In genomic region chr10:133292919-133293809, GRCh38 we compare ENCODE assay signal across 11 cellular contexts. TPM values are rescaled to one million over a fixed set of nuclear protein-coding genes. Genes with fewer than 3 reads are reported as not detected.
DNase-seq lines count a peak whose midpoint lies in the region; ATAC-seq and TF ChIP-seq lines count a peak whose summit lies in the region.
"Had no signal": no experiment of that assay in that cellular context is flagged by ENCODE, and none has a peak within 500 bp of the region (broad histone marks: within the 10 kb centered on the region; RNA-seq: fewer than 3 reads in every experiment).

No MANE protein-coding gene starts in this region.

- H3K36me3 ChIP-seq in MM.1S (replicated peaks; ENCODE audit: insufficient read depth, low read length): no peaks in the 10 kb centered on the region
- H3K36me3 ChIP-seq in A673 (ENCODE audit: insufficient read depth, low read length, poor library complexity, severe bottlenecking): peaks cover 56% of the 10 kb centered on the region

- H3K27ac ChIP-seq in MM.1S (ENCODE audit: low read length) (no peak overlapping the region), A673 (ENCODE audit: low read depth, low read length, poor library complexity, severe bottlenecking) (no peak overlapping the region)

- BruUV-seq in A673 (replicated peaks; lab: Mats Ljungman, UMichigan): no TSS peak

- H3K4me3 ChIP-seq in MM.1S (ENCODE audit: low read length) (no peak overlapping the region), A673 (ENCODE audit: low read depth, low read length, poor library complexity, severe bottlenecking) (no peak overlapping the region)

- ATAC-seq in activated T-helper 17 cell treated with anti-CD3 and anti-CD28 coated beads, Interleukin-2, amount 50 U/mL, for 72 hours (replicated peaks): peak; percentile 95

- no peaks in the 10 kb centered on the region for H3K9me2 ChIP-seq in MM.1S (replicated peaks; ENCODE audit: insufficient read depth, low read length)

- H3K27ac Mint-ChIP-seq in HFFc6: peak overlapping the region; percentile 83
- H3K27ac Mint-ChIP-seq in activated T-helper 17 cell treated with anti-CD3 and anti-CD28 coated beads, Interleukin-2, amount 50 U/mL, for 72 hours: no peak overlapping the region
- H3K27ac Mint-ChIP-seq: naive B cell had no signal

- H3K36me3 Mint-ChIP-seq in HFFc6 (ENCODE audit: low read depth): peaks cover 48% of the 10 kb centered on the region
- H3K36me3 Mint-ChIP-seq in activated T-helper 17 cell treated with anti-CD3 and anti-CD28 coated beads, Interleukin-2, amount 50 U/mL, for 72 hours (ENCODE audit: low read depth): peaks cover 84% of the 10 kb centered on the region

- H3K4me3 Mint-ChIP-seq in HFFc6: peak overlapping the region; percentile 58
- H3K4me3 Mint-ChIP-seq in activated T-helper 17 cell treated with anti-CD3 and anti-CD28 coated beads, Interleukin-2, amount 50 U/mL, for 72 hours: no peak overlapping the region
- H3K4me3 Mint-ChIP-seq: naive B cell had no signal

- intact Hi-C loops in posterior vena cava (cut with DNase I) (no loop called here), A673 (cut with micrococcal nuclease; ENCODE audit: unreplicated experiment) (no loop called here)

- H3K4me1 ChIP-seq in MM.1S (ENCODE audit: low read length) (no peaks in the 10 kb centered on the region), A673 (ENCODE audit: insufficient read depth, low read length, poor library complexity, severe bottlenecking) (no peaks in the 10 kb centered on the region)

- DNase-seq in 8988T (peak; percentile 94), HFFc6 (peak; percentile 82), hepatic stellate cell (ENCODE audit: low spot score) (peak; percentile 96), MM.1S (no peak), posterior vena cava (ENCODE audit: low spot score) (no peak), A673 (ENCODE audit: low spot score) (no peak), NCI-H69 (lab: John Stamatoyannopoulos, UW) (no peak)
- DNase-seq: activated gamma-delta T cell treated with Interleukin-2 at 50 U/mL for 16 hours, GOT3, naive B cell had no signal

- no peak overlapping the region for H3K4me2 ChIP-seq in MM.1S (ENCODE audit: low read depth, low read length)

- no peak overlapping the region for H2AFZ ChIP-seq in MM.1S (ENCODE audit: low read length)

- no peaks in the 10 kb centered on the region for H4K20me1 ChIP-seq in MM.1S (ENCODE audit: insufficient read depth, low read length)

- H3K4me1 Mint-ChIP-seq in HFFc6 (ENCODE audit: low read depth): peaks cover 26% of the 10 kb centered on the region
- no peaks in the 10 kb centered on the region for H3K4me1 Mint-ChIP-seq in activated T-helper 17 cell treated with anti-CD3 and anti-CD28 coated beads, Interleukin-2, amount 50 U/mL, for 72 hours

- POLR2A ChIA-PET in A673 (lab: Charles Lee; ENCODE audit: low non-redundant PET): no interaction called here

- no peaks in the 10 kb centered on the region for H3K9me3 Mint-ChIP-seq in HFFc6
- H3K9me3 Mint-ChIP-seq in activated T-helper 17 cell treated with anti-CD3 and anti-CD28 coated beads, Interleukin-2, amount 50 U/mL, for 72 hours: no peaks in the 10 kb centered on the region

- H3K9me3 ChIP-seq in MM.1S (replicated peaks; ENCODE audit: insufficient read depth, low read length) (no peaks in the 10 kb centered on the region), A673 (ENCODE audit: low read depth, low read length, poor library complexity, severe bottlenecking) (no peaks in the 10 kb centered on the region)

- no peaks in the 10 kb centered on the region for H3F3A ChIP-seq in MM.1S (ENCODE audit: insufficient read depth, low read length)

- H3K27me3 ChIP-seq in MM.1S (replicated peaks; ENCODE audit: insufficient read depth, low read length) (no peaks in the 10 kb centered on the region), A673 (replicated peaks; ENCODE audit: insufficient read depth, low read depth, low read length, poor library complexity) (no peaks in the 10 kb centered on the region)

- H3K27me3 Mint-ChIP-seq in HFFc6 (ENCODE audit: insufficient read depth): no peaks in the 10 kb centered on the region; the same call in 1 of the 2 replicates
- H3K27me3 Mint-ChIP-seq in activated T-helper 17 cell treated with anti-CD3 and anti-CD28 coated beads, Interleukin-2, amount 50 U/mL, for 72 hours: no peaks in the 10 kb centered on the region
- H3K27me3 Mint-ChIP-seq: naive B cell had no signal

- H3K9ac ChIP-seq in MM.1S (ENCODE audit: low read length): no peak overlapping the region

- CTCF ChIA-PET in A673 (lab: Charles Lee): no interaction called here

- no peak for TF ChIP-seq CTCF in HFFc6 (IDR thresholded peaks at IDR 0.05)
- no peak for TF ChIP-seq CTCF in MM.1S (IDR thresholded peaks at IDR 0.05; ENCODE audit: low read length)
- TF ChIP-seq CTCF in A673 (conservative IDR thresholded peaks at IDR 0.05; ENCODE audit: low read depth, low read length): no peak

- no peaks in the 10 kb centered on the region for H3K79me2 ChIP-seq in MM.1S (ENCODE audit: low read length)

RNA-seq across cellular contexts. Expression of gene TUBGCP2, which starts 15.5 kb away (rescaled TPM):
- total RNA-seq in HFFc6 (2021; fragmentation: NEBNext Ultra II Directional; extraction: Animal tissue kit (Norgen Biotek cat#: 25700)): 10 to 100 TPM; 72.5 to 80.8 (median 77.7) TPM
- total RNA-seq in activated T-helper 17 cell treated with anti-CD3 and anti-CD28 coated beads, Interleukin-2, amount 50 U/mL, for 72 hours: 10 to 100 TPM; 47.8 to 55.8 TPM
- total RNA-seq in posterior vena cava: 10 to 100 TPM; 35.7 to 36.0 TPM
- 72.7 and 75.1 TPM in 2 replicates for total RNA-seq in A673 (2021)

RNA-seq across cellular contexts. Expression of gene ZNF511, which starts 15.6 kb away (rescaled TPM):
- total RNA-seq in HFFc6 (2021; fragmentation: NEBNext Ultra II Directional; extraction: Animal tissue kit (Norgen Biotek cat#: 25700)): 10 to 100 TPM; 45.7 to 62.0 (median 52.7) TPM
- 10 to 100 TPM; 52.8 to 74.2 TPM for total RNA-seq in activated T-helper 17 cell treated with anti-CD3 and anti-CD28 coated beads, Interleukin-2, amount 50 U/mL, for 72 hours
- total RNA-seq in posterior vena cava: 10 to 100 TPM; 27.4 to 30.7 TPM
- total RNA-seq in A673 (2021): 51.8 and 61.4 TPM in 2 replicates

RNA-seq across cellular contexts. Expression of gene ADAM8, which starts 16.5 kb away (rescaled TPM):
- 1 to 10 TPM in 5 of 6 experiments, under 1 TPM in 1; 0.99 to 2.9 (median 1.2) TPM for total RNA-seq in HFFc6 (2021; fragmentation: NEBNext Ultra II Directional; extraction: Animal tissue kit (Norgen Biotek cat#: 25700))
- total RNA-seq in activated T-helper 17 cell treated with anti-CD3 and anti-CD28 coated beads, Interleukin-2, amount 50 U/mL, for 72 hours: 100 to 1,000 TPM in 1 of 2 donors, 10 to 100 TPM in 1; 83.7 to 336 TPM
- total RNA-seq in posterior vena cava: 1 to 10 TPM; 7.0 to 9.0 TPM
- total RNA-seq in A673 (2021): 1.0 and 1.2 TPM in 2 replicates

RNA-seq across cellular contexts. Expression of gene CALY, which starts 43.5 kb away (rescaled TPM):
- under 1 TPM in 1 of 6 experiments, not detected in 5; 0.31 TPM for total RNA-seq in HFFc6 (2021; fragmentation: NEBNext Ultra II Directional; extraction: Animal tissue kit (Norgen Biotek cat#: 25700))
- not detected for total RNA-seq in activated T-helper 17 cell treated with anti-CD3 and anti-CD28 coated beads, Interleukin-2, amount 50 U/mL, for 72 hours
- total RNA-seq in posterior vena cava: not detected
- total RNA-seq in A673 (2021): 0.57 TPM in 1 of 2 replicates, not detected in the other

RNA-seq across cellular contexts. Expression of gene PRAP1, which starts 54.0 kb away (rescaled TPM):
- not detected for total RNA-seq in HFFc6 (2021; fragmentation: NEBNext Ultra II Directional; extraction: Animal tissue kit (Norgen Biotek cat#: 25700))
- total RNA-seq in activated T-helper 17 cell treated with anti-CD3 and anti-CD28 coated beads, Interleukin-2, amount 50 U/mL, for 72 hours: not detected
- total RNA-seq in posterior vena cava: not detected
- total RNA-seq in A673 (2021): not detected in 2 replicates

Comparison
In these comparisons a context has a peak if more than half of its experiments do, and no peak if none do; other contexts are left out.
1. DNase-seq: peak in 8988T (single experiment), HFFc6 (single experiment) and hepatic stellate cell (single experiment); none in MM.1S (single experiment), posterior vena cava (single experiment), A673 (single experiment) and NCI-H69 (single experiment).
2. RNA of gene ADAM8, which starts 16.5 kb away (total RNA-seq): 83.7 to 336 TPM in activated T-helper 17 cell treated with anti-CD3 and anti-CD28 coated beads, Interleukin-2, amount 50 U/mL, for 72 hours; 7.0 to 9.0 TPM in posterior vena cava, 0.99 to 2.9 TPM in HFFc6 and 1.0 to 1.2 TPM in A673; every median in the first group is over 4 times any median in the second.